In the genomic region with DNA sequence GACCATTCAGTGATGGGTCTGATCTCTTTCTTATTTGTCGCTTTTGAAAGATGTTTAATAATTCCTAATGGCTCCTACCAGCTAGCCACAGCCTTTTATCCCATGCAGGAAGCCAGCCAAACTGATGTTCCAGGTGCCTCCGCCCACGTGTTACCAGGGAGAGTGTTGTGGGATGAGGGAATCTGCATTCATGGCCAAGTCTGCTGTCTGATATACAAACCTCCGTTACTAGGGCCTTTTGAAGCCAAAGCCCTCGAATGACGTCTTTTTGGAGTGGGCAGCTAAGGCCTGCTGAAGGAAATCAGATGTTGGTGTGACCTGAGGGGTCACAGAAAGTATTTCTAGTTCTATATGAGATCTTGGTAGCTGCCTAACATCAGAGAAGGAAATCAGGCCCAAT, we compare ENCODE assay signal across 21 cellular contexts. TPM values are rescaled to one million over a fixed set of nuclear protein-coding genes. Genes with fewer than 3 reads are reported as not detected.
DNase-seq lines count a peak whose midpoint lies in the region; ATAC-seq and TF ChIP-seq lines count a peak whose summit lies in the region.
"Had no signal": no experiment of that assay in that cellular context is flagged by ENCODE, and none has a peak within 500 bp of the region (broad histone marks: within the 10 kb centered on the region; RNA-seq: fewer than 3 reads in every experiment).

No MANE protein-coding gene starts in this region.

- in situ Hi-C loops in G401 (cut with HindIII; ENCODE audit: low sequenced_read_pairs): no loop called here

- BruUV-seq in Calu3 (replicated peaks; lab: Mats Ljungman, UMichigan): no TSS peak

- H3K27me3 ChIP-seq in left ventricle myocardium inferior (ENCODE audit: low read depth): no peaks in the 10 kb centered on the region
- H3K27me3 ChIP-seq: dorsolateral prefrontal cortex, upper lobe of left lung had no signal

- H3K27ac Mint-ChIP-seq in Calu3 (ENCODE audit: unreplicated experiment): no peak overlapping the region
- H3K27ac Mint-ChIP-seq: activated CD4-positive, alpha-beta T cell treated with anti-CD3 and anti-CD28 coated beads, Interleukin-2, amount 10 ng/mL, durations not matched to agents 24 days and 14 days had no signal

- TF ChIP-seq CTCF in cardiac fibroblast (IDR thresholded peaks at IDR 0.05; ENCODE audit: low read depth, low read length) (no peak), left ventricle myocardium inferior (IDR thresholded peaks at IDR 0.05; ENCODE audit: borderline replicate concordance) (no peak), Calu3 (IDR thresholded peaks at IDR 0.05; ENCODE audit: unreplicated experiment) (no peak)

- H3K9me3 ChIP-seq in left ventricle myocardium inferior (replicated peaks): no peaks in the 10 kb centered on the region
- H3K9me3 ChIP-seq: upper lobe of left lung had no signal

- peak overlapping the region; percentile 80 for H3K27ac ChIP-seq in left ventricle myocardium inferior (replicated peaks)
- H3K27ac ChIP-seq: parathyroid adenoma, SK-N-MC had no signal

- peaks cover 5% of the 10 kb centered on the region for H3K36me3 Mint-ChIP-seq in Calu3 (ENCODE audit: insufficient read depth, unreplicated experiment)

- no peaks in the 10 kb centered on the region for H3K27me3 Mint-ChIP-seq in Calu3 (ENCODE audit: unreplicated experiment)
- H3K27me3 Mint-ChIP-seq: activated CD4-positive, alpha-beta T cell treated with anti-CD3 and anti-CD28 coated beads, Interleukin-2, amount 10 ng/mL, durations not matched to agents 24 days and 14 days had no signal

- DNase-seq in AG20443 (ENCODE audit: low spot score) (peak; percentile 38), cardiac fibroblast (ENCODE audit: low read depth in 2 of 2) (peak; percentile 20 to 69), left ventricle myocardium inferior (peak; percentile 41), sciatic nerve (ENCODE audit: low spot score) (no peak), Calu3 (no peak), G401 (ENCODE audit: low spot score) (no peak)
- DNase-seq: activated CD4-positive, alpha-beta T cell treated with anti-CD3 and anti-CD28 coated beads, Interleukin-2, amount 10 ng/mL, durations not matched to agents 24 days and 14 days; activated naive CD4-positive, alpha-beta T cell; dorsolateral prefrontal cortex; hypothalamus; Kasumi-1; kidney glomerular epithelial cell; NCI-H2171 treated with DMSO at 0.1 percent for 48 hours; stimulated activated naive CD4-positive, alpha-beta T cell treated with Interleukin-2 at 50 U/mL for 16 hours; upper lobe of left lung had no signal

- no peaks in the 10 kb centered on the region for H3K9me3 Mint-ChIP-seq in Calu3 (ENCODE audit: low read depth, unreplicated experiment)

- no peak overlapping the region for H3K4me3 Mint-ChIP-seq in Calu3 (ENCODE audit: low read depth, unreplicated experiment)
- H3K4me3 Mint-ChIP-seq: activated CD4-positive, alpha-beta T cell treated with anti-CD3 and anti-CD28 coated beads, Interleukin-2, amount 10 ng/mL, durations not matched to agents 24 days and 14 days had no signal

- peaks cover 97% of the 10 kb centered on the region for H3K4me1 ChIP-seq in left ventricle myocardium inferior

- peaks cover 18% of the 10 kb centered on the region for H3K4me1 Mint-ChIP-seq in Calu3 (ENCODE audit: low read depth, unreplicated experiment)

- H3K4me3 ChIP-seq in cardiac fibroblast (replicated peaks in 1 of 2; ENCODE audit: low read depth in 2 of 2, low read length in 2 of 2) (no peak overlapping the region), left ventricle myocardium inferior (no peak overlapping the region)
- H3K4me3 ChIP-seq: dorsolateral prefrontal cortex, SK-N-MC, upper lobe of left lung had no signal

- intact Hi-C loops in left ventricle myocardium inferior (cut with micrococcal nuclease): no loop called here
- intact Hi-C loops in sciatic nerve (cut with DNase I): no loop called here
- intact Hi-C loops in Calu3 (cut with micrococcal nuclease; ENCODE audit: unreplicated experiment): no loop called here

- ATAC-seq in sciatic nerve (peak; percentile 44), GM18520 (IDR thresholded peaks at IDR 0.05; ENCODE audit: unreplicated experiment) (no peak), HG03565 (IDR thresholded peaks at IDR 0.05; ENCODE audit: unreplicated experiment) (no peak)
- ATAC-seq: esophagus mucosa, Panc1 had no signal

- H3K36me3 ChIP-seq in left ventricle myocardium inferior: peaks cover 13% of the 10 kb centered on the region

- CTCF ChIA-PET in Calu3 (lab: Charles Lee): no interaction called here

RNA-seq across cellular contexts. Expression of a gene that starts 21.3 kb away (rescaled TPM):
- total RNA-seq in left ventricle myocardium inferior (13.9 TPM), sciatic nerve (10.2 TPM), Calu3 (2022) (16.5 and 20.1 TPM in 2 replicates)
- total RNA-seq in G401 (2014; rRNA removed; shearing (Covaris generic)): 12.9 and 17.2 TPM in 2 replicates

Comparison
In these comparisons a context has a peak if more than half of its experiments do, and no peak if none do; other contexts are left out.
1. DNase-seq: peak in AG20443 (single experiment), cardiac fibroblast (2 of 2) and left ventricle myocardium inferior (single experiment); none in sciatic nerve (single experiment), Calu3 (single experiment) and G401 (single experiment).